In genomic region chr20:35601990-35602389, GRCh38 we compare ENCODE assay signal across 8 cellular contexts. TPM values are rescaled to one million over a fixed set of nuclear protein-coding genes. Genes with fewer than 3 reads are reported as not detected.
DNase-seq lines count a peak whose midpoint lies in the region; ATAC-seq and TF ChIP-seq lines count a peak whose summit lies in the region.

No MANE protein-coding gene starts in this region.

- peaks cover 11% of the 10 kb centered on the region for H3K4me1 Mint-ChIP-seq in CD8-positive, alpha-beta T cell (ENCODE audit: low read depth)
- peaks cover 0 to 14% (median 7%) of the 10 kb centered on the region in 3 donors for H3K4me1 Mint-ChIP-seq in T-cell

- no peaks in the 10 kb centered on the region for H3K36me3 ChIP-seq in CD8-positive, alpha-beta T cell (ENCODE audit: insufficient read depth, low read length)
- H3K36me3 ChIP-seq in left ventricle myocardium inferior, result no peaks in the 10 kb centered on the region

- H3K27me3 ChIP-seq in CD8-positive, alpha-beta T cell (ENCODE audit: insufficient read depth, low read length), result peaks cover 5% of the 10 kb centered on the region
- H3K27me3 ChIP-seq in left ventricle myocardium inferior (ENCODE audit: low read depth), result peaks cover 47% of the 10 kb centered on the region

- DNase-seq in CD8-positive, alpha-beta T cell, result no peak
- DNase-seq in T-cell (no peak), left ventricle myocardium inferior (no peak), retina (peak; percentile 28), NCI-H2107 (lab: John Stamatoyannopoulos, UW) (no peak), AG20443 (ENCODE audit: low spot score) (no peak), foreskin melanocyte (no peak)

- intact Hi-C loops in CD8-positive, alpha-beta T cell (cut with DNase I, micrococcal nuclease), result loop anchor here (1.0 to 5.0 kb wide), 6 partner anchors 14 to 282 kb away; partner anchors contain the start of genes CPNE1 (in 1 of the 2), NFS1 (in 1 of the 2), RBM12 (in 1 of the 2) and ROMO1 (in 1 of the 2)
- intact Hi-C loops in left ventricle myocardium inferior (cut with micrococcal nuclease), result no loop called here

- no peak for ATAC-seq in CD8-positive, alpha-beta T cell
- ATAC-seq in T-cell (replicated peaks in 1 of 4), result no peak
- ATAC-seq in GM18907 (IDR thresholded peaks at IDR 0.05; ENCODE audit: unreplicated experiment), result no peak

- no peaks in the 10 kb centered on the region for H3K9me3 Mint-ChIP-seq in CD8-positive, alpha-beta T cell
- H3K9me3 Mint-ChIP-seq in T-cell, result no peaks in the 10 kb centered on the region

- no peak for TF ChIP-seq CTCF in CD8-positive, alpha-beta T cell (IDR thresholded peaks at IDR 0.05)
- no peak for TF ChIP-seq CTCF in left ventricle myocardium inferior (IDR thresholded peaks at IDR 0.05; ENCODE audit: borderline replicate concordance)

- POLR2A ChIA-PET in CD8-positive, alpha-beta T cell (lab: Charles Lee), result interaction anchor here (0.6 to 2.4 kb wide), 3 partner anchors 14 to 247 kb away, joined by 4 to 8 read pairs (median 5); partner anchors contain the start of genes NFS1, ROMO1 and SPAG4
- POLR2A ChIA-PET in T-cell (lab: Charles Lee), result interaction anchor here in 1 of 2 donors (0.6 kb wide), 1 partner anchor 14 kb away, joined by 3 read pairs; the partner anchor contains the start of gene SPAG4

- peaks cover 16% of the 10 kb centered on the region for H3K4me1 ChIP-seq in CD8-positive, alpha-beta T cell (ENCODE audit: insufficient read depth, low read length)
- peaks cover 20% of the 10 kb centered on the region for H3K4me1 ChIP-seq in left ventricle myocardium inferior

- H3K27ac ChIP-seq in CD8-positive, alpha-beta T cell (ENCODE audit: low read depth, low read length), result no peak overlapping the region
- H3K27ac ChIP-seq in left ventricle myocardium inferior (replicated peaks), result no peak overlapping the region

- peak overlapping the region; percentile 63 for H3K4me3 Mint-ChIP-seq in CD8-positive, alpha-beta T cell
- H3K4me3 Mint-ChIP-seq in T-cell, result peak overlapping the region in 2 of 3 donors; percentile 34 to 81

- H3K4me3 ChIP-seq in CD8-positive, alpha-beta T cell (ENCODE audit: low read depth, low read length), result peak overlapping the region; percentile 58
- peak overlapping the region; percentile 64 for H3K4me3 ChIP-seq in left ventricle myocardium inferior

- no peaks in the 10 kb centered on the region for H3K9me3 ChIP-seq in CD8-positive, alpha-beta T cell (ENCODE audit: low read length)
- no peaks in the 10 kb centered on the region for H3K9me3 ChIP-seq in left ventricle myocardium inferior (replicated peaks)

- no peak overlapping the region for H3K27ac Mint-ChIP-seq in CD8-positive, alpha-beta T cell
- no peak overlapping the region for H3K27ac Mint-ChIP-seq in T-cell

- H3K36me3 Mint-ChIP-seq in CD8-positive, alpha-beta T cell, result no peaks in the 10 kb centered on the region
- no peaks in the 10 kb centered on the region for H3K36me3 Mint-ChIP-seq in T-cell

- peaks cover 14% of the 10 kb centered on the region for H3K27me3 Mint-ChIP-seq in CD8-positive, alpha-beta T cell (ENCODE audit: low read depth)
- H3K27me3 Mint-ChIP-seq in T-cell, result peaks cover 0 to 11% of the 10 kb centered on the region in 2 donors

- CTCF ChIA-PET in CD8-positive, alpha-beta T cell (lab: Charles Lee), result interaction anchor here (0.9 to 1.9 kb wide), 11 partner anchors 9 to 167 kb away, joined by 3 to 14 read pairs (median 3); partner anchors contain the start of gene SPAG4
- CTCF ChIA-PET in T-cell (lab: Charles Lee), result interaction anchor here in 1 of 2 donors (1.0 to 1.9 kb wide), 6 partner anchors 15 to 283 kb away, joined by 3 to 17 read pairs (median 4); partner anchors contain the start of genes ERGIC3, ROMO1 and SPAG4

RNA-seq across cellular contexts. Expression of gene SPAG4, which starts 13.6 kb away (rescaled TPM):
- total RNA-seq in CD8-positive, alpha-beta T cell, result 10 to 100 TPM; 18.9 to 19.7 TPM
- total RNA-seq in T-cell, result 10 to 100 TPM in 2 of 5 donors, 1 to 10 TPM in 1, under 1 TPM in 2; 0.76 to 26.4 (median 1.2) TPM
- total RNA-seq in left ventricle myocardium inferior, result 2.3 TPM
